21 cellular contexts compared by ENCODE assay signal in genomic region chrX:153955451-153955732, GRCh38. TPM values are rescaled to one million over a fixed set of nuclear protein-coding genes. Genes with fewer than 3 reads are reported as not detected.
DNase-seq lines count a peak whose midpoint lies in the region; ATAC-seq, FAIRE-seq and TF ChIP-seq lines count a peak whose summit lies in the region.
"Had no signal": no experiment of that assay in that cellular context is flagged by ENCODE, and none has a peak within 500 bp of the region (broad histone marks: within the 10 kb centered on the region; RNA-seq: fewer than 3 reads in every experiment).

No MANE protein-coding gene starts in this region.

- no TSS peak for BruUV-seq in K562 (replicated peaks; lab: Mats Ljungman, UMichigan)

- no peak overlapping the region for H3K9ac ChIP-seq in OCI-LY1 (ENCODE audit: low read length)
- H3K9ac ChIP-seq in K562 (ENCODE audit: insufficient read depth in 1 of 2, low read depth in 2 of 2, low read length in 2 of 2): peak overlapping the region in 1 of 2 experiments; percentile 17; a peak in 1 of 4 replicates

- DNase-seq in GM12891 (ENCODE audit: insufficient read length, low spot score) (no peak), K562 (ENCODE audit: extremely low read depth in 1 of 4, low spot score in 3 of 4) (no peak), progenitor cell of endocrine pancreas (ENCODE audit: low spot score, unreplicated experiment) (no peak), NCI-H146 (lab: John Stamatoyannopoulos, UW) (no peak)
- DNase-seq: AML-193, DMS79 treated with DMSO at 0.1 percent for 48 hours, H7, Kasumi-1, MG63, NCI-H1048, NCI-H1436, NCI-H2029 treated with DMSO at 0.1 percent for 48 hours, NCI-H2171, NCI-H526 treated with DMSO at 0.1 percent for 48 hours, Right ventricle myocardium superior had no signal

- H3K27me3 ChIP-seq in OCI-LY1 (ENCODE audit: insufficient read depth, low read length) (no peaks in the 10 kb centered on the region), K562 (ENCODE audit: control insufficient read depth in 2 of 2, insufficient read depth in 2 of 2, low read length in 2 of 2) (no peaks in the 10 kb centered on the region)
- H3K27me3 ChIP-seq: MG63 had no signal

- H3K27ac Mint-ChIP-seq in progenitor cell of endocrine pancreas: peak overlapping the region; percentile 45

- in situ Hi-C loops in K562 (cut with MboI): no loop called here

- H3K9me3 Mint-ChIP-seq in progenitor cell of endocrine pancreas (ENCODE audit: low read depth): no peaks in the 10 kb centered on the region
- H3K9me3 Mint-ChIP-seq: IgD-negative memory B cell had no signal

- H3K4me2 ChIP-seq in OCI-LY1 (ENCODE audit: low read length) (no peak overlapping the region), K562 (ENCODE audit: insufficient read depth, low read length) (no peak overlapping the region)

- peak; percentile 80 for FAIRE-seq in GM12891 (lab: Jason Lieb, UNC)
- FAIRE-seq in K562 (lab: Jason Lieb, UNC): no peak

- H3K4me1 Mint-ChIP-seq in progenitor cell of endocrine pancreas (ENCODE audit: low read depth): no peaks in the 10 kb centered on the region

- TF ChIP-seq CTCF in OCI-LY1 (IDR thresholded peaks at IDR 0.05; ENCODE audit: low read length) (no peak), K562 (IDR thresholded peaks at IDR 0.05 in 2 of 3, conservative IDR thresholded peaks at IDR 0.05 in 1 of 3; ENCODE audit: insufficient read depth in 2 of 3, low read depth in 1 of 3, low read length in 3 of 3) (no peak), progenitor cell of endocrine pancreas (IDR thresholded peaks at IDR 0.05; ENCODE audit: unreplicated experiment) (no peak)

- H3K9me2 ChIP-seq in OCI-LY1 (ENCODE audit: low read depth, low read length): no peaks in the 10 kb centered on the region

- CTCF ChIA-PET in K562 (lab: Yijun Ruan, JAX; ENCODE audit: low intra/inter-chr PET ratio): no interaction called here

- H2AFZ ChIP-seq in OCI-LY1 (ENCODE audit: low read length): no peak overlapping the region
- H2AFZ ChIP-seq in K562 (ENCODE audit: low read depth, low read length): no peak overlapping the region

- TF ChIP-seq POLR2A in GM12891 (IDR thresholded peaks at IDR 0.05; ENCODE audit: low read depth, low read length) (no peak), K562 (conservative IDR thresholded peaks at IDR 0.05) (no peak)

- no peaks in the 10 kb centered on the region for H3K4me1 ChIP-seq in OCI-LY1 (ENCODE audit: insufficient read depth, low read length, severe bottlenecking)
- peaks cover 0 to 30% of the 10 kb centered on the region in 2 experiments; a peak in 2 of 5 replicates for H3K4me1 ChIP-seq in K562 (replicated peaks in 1 of 2; ENCODE audit: control insufficient read depth in 2 of 2, insufficient read depth in 2 of 2, low read length in 2 of 2)

- 70% methylated on average over 4 of the region's 5 CpGs for whole genome bisulfite sequencing in K562 (ENCODE audit: insufficient coverage, low coverage, missing lambda C conversion rate)

- ATAC-seq in K562 (no peak), GM21723 (IDR thresholded peaks at IDR 0.05; ENCODE audit: unreplicated experiment) (no peak), HG02970 (IDR thresholded peaks at IDR 0.05; ENCODE audit: low FRiP score, unreplicated experiment) (no peak), HG03095 (IDR thresholded peaks at IDR 0.05; ENCODE audit: unreplicated experiment) (no peak)

- H3K36me3 Mint-ChIP-seq in progenitor cell of endocrine pancreas (ENCODE audit: insufficient read depth): peaks cover 27% of the 10 kb centered on the region

- no peak overlapping the region for H3K4me3 Mint-ChIP-seq in progenitor cell of endocrine pancreas (ENCODE audit: low read depth)
- H3K4me3 Mint-ChIP-seq: IgD-negative memory B cell had no signal

- H3K27ac ChIP-seq in OCI-LY1 (ENCODE audit: low read depth, low read length, poor library complexity, severe bottlenecking): peak overlapping the region; percentile 43
- no peak overlapping the region for H3K27ac ChIP-seq in K562 (ENCODE audit: extremely low read depth, low read depth, low read length)
- H3K27ac ChIP-seq: C4-2B had no signal

- H3K27me3 Mint-ChIP-seq in progenitor cell of endocrine pancreas: no peaks in the 10 kb centered on the region
- H3K27me3 Mint-ChIP-seq: IgD-negative memory B cell had no signal

- H3K36me3 ChIP-seq in OCI-LY1 (ENCODE audit: insufficient read depth, low read length) (peaks cover 97% of the 10 kb centered on the region), K562 (ENCODE audit: control insufficient read depth, insufficient read depth, low read length) (peaks cover 100% of the 10 kb centered on the region; the same call in 2 of the 3 replicates)

- H3K9me1 ChIP-seq in K562 (ENCODE audit: control insufficient read depth, insufficient read depth, low read length): no peaks in the 10 kb centered on the region

- intact Hi-C loops in K562 (cut with micrococcal nuclease): no loop called here

- no peak for TF ChIP-seq EP300 in K562 (IDR thresholded peaks at IDR 0.05; ENCODE audit: low read length)

- H3K4me3 ChIP-seq in OCI-LY1 (ENCODE audit: low read depth, low read length, poor library complexity, severe bottlenecking) (no peak overlapping the region), K562 (no peak overlapping the region)
- H3K4me3 ChIP-seq: MG63 had no signal

- POLR2A ChIA-PET in K562 (lab: Yijun Ruan, JAX): no interaction called here

- TF ChIP-seq RAD21 in K562 (CRISPR knock-in tag; conservative IDR thresholded peaks at IDR 0.05 in 1 of 2, IDR thresholded peaks at IDR 0.05 in 1 of 2): no peak

- H3K9me3 ChIP-seq in OCI-LY1 (ENCODE audit: low read length): no peaks in the 10 kb centered on the region
- no peaks in the 10 kb centered on the region for H3K9me3 ChIP-seq in K562 (replicated peaks; ENCODE audit: control insufficient read depth, insufficient read depth, low read depth, low read length)
- H3K9me3 ChIP-seq: MG63 had no signal

- no peaks in the 10 kb centered on the region for H3F3A ChIP-seq in OCI-LY1 (ENCODE audit: insufficient read depth, low read length)

- no peaks in the 10 kb centered on the region for H3K79me2 ChIP-seq in OCI-LY1 (ENCODE audit: insufficient read depth, low read length)
- peaks cover 9% of the 10 kb centered on the region; the same call in 2 of the 3 replicates for H3K79me2 ChIP-seq in K562 (ENCODE audit: control insufficient read depth, insufficient read depth, low read length)

- H4K20me1 ChIP-seq in OCI-LY1 (ENCODE audit: insufficient read depth, low read length) (no peaks in the 10 kb centered on the region), K562 (replicated peaks; ENCODE audit: control insufficient read depth, insufficient read depth, low read length) (no peaks in the 10 kb centered on the region)

RNA-seq across cellular contexts. Expression of gene RENBP, which starts 10.9 kb away (rescaled TPM):
- polyA plus RNA-seq in GM12891 (2012; ENCODE audit: low read depth, missing spikeins): 9.8 TPM
- total RNA-seq in K562 (2011; cell fraction: chromatin; rRNA removed; ENCODE audit: low replicate concordance): 14.9 and 45.4 TPM in 2 replicates
- total RNA-seq in K562 (2011; cell fraction: nucleolus; rRNA removed): 31.0 and 32.8 TPM in 2 replicates
- 15.7 and 24.1 TPM in 2 replicates for total RNA-seq in K562 (2011; cell fraction: nucleoplasm; rRNA removed)
- total RNA-seq in K562 (2014; rRNA removed): 8.4 and 9.5 TPM in 2 replicates
- 2.7 and 4.0 TPM in 2 replicates for total RNA-seq in K562 (2014; rRNA removed; fragmentation: Illumina TruSeq; extraction: Trizol)
- total RNA-seq in K562 (2015; rRNA removed; fragmentation: Illumina TruSeq; extraction: Trizol): 12.3 and 13.4 TPM in 2 replicates
- 9.6 and 14.8 TPM in 2 replicates for total RNA-seq in K562 (2021)
- polyA plus RNA-seq in K562 (2011; rRNA removed): 12.7 and 16.4 TPM in 2 replicates
- polyA plus RNA-seq in K562 (2011; cell fraction: cytosol; rRNA removed): 21.2 and 25.6 TPM in 2 replicates
- polyA plus RNA-seq in K562 (2011; cell fraction: nucleus; rRNA removed): 48.7 and 48.8 TPM in 2 replicates
- polyA plus RNA-seq in K562 (2012): 24.3 and 60.0 TPM in 2 replicates
- polyA plus RNA-seq in K562 (2014; fragmentation: Illumina TruSeq; extraction: Trizol): 5.6 and 7.3 TPM in 2 replicates
- under 1 TPM in 1 of 2 experiments, not detected in 1; 0.07 TPM for polyA plus RNA-seq in K562 (2014; fragmentation: Nextera tagmentation; extraction: Ambion mirVana)
- 11.1 and 11.6 TPM in 2 replicates for polyA plus RNA-seq in K562 (2014; rRNA removed)
- polyA minus RNA-seq in K562 (2011; rRNA and poly(A)+ RNA removed): 5.5 and 12.0 TPM in 2 replicates
- polyA minus RNA-seq in K562 (2011; cell fraction: cytosol; rRNA and poly(A)+ RNA removed): 7.0 and 13.6 TPM in 2 replicates
- 9.8 and 16.1 TPM in 2 replicates for polyA minus RNA-seq in K562 (2011; cell fraction: nucleus; rRNA and poly(A)+ RNA removed)
- total RNA-seq in progenitor cell of endocrine pancreas: 2.5 and 3.3 TPM in 2 replicates

RNA-seq across cellular contexts. Expression of gene HCFC1, which starts 16.2 kb away (rescaled TPM):
- polyA plus RNA-seq in GM12891 (2012; ENCODE audit: low read depth, missing spikeins): 21.1 TPM
- 39.3 and 72.5 TPM in 2 replicates for total RNA-seq in K562 (2011; cell fraction: chromatin; rRNA removed; ENCODE audit: low replicate concordance)
- 41.0 and 46.2 TPM in 2 replicates for total RNA-seq in K562 (2011; cell fraction: nucleolus; rRNA removed)
- 38.1 and 43.2 TPM in 2 replicates for total RNA-seq in K562 (2011; cell fraction: nucleoplasm; rRNA removed)
- total RNA-seq in K562 (2014; rRNA removed) (39.2 and 59.3 TPM in 2 replicates), K562 (2014; rRNA removed; fragmentation: Illumina TruSeq; extraction: Trizol) (9.1 and 10.3 TPM in 2 replicates), K562 (2015; rRNA removed; fragmentation: Illumina TruSeq; extraction: Trizol) (17.1 and 23.4 TPM in 2 replicates), K562 (2021) (121 and 133 TPM in 2 replicates), progenitor cell of endocrine pancreas (105 and 121 TPM in 2 replicates)
- polyA plus RNA-seq in K562 (2011; rRNA removed) (5.9 and 8.7 TPM in 2 replicates), K562 (2014; fragmentation: Illumina TruSeq; extraction: Trizol) (45.3 and 68.0 TPM in 2 replicates), K562 (2014; fragmentation: Nextera tagmentation; extraction: Ambion mirVana) (10 to 100 TPM in 1 of 2 experiments, 1 to 10 TPM in 1; 2.8 to 10.5 TPM), K562 (2014; rRNA removed) (44.8 and 45.2 TPM in 2 replicates)
- polyA plus RNA-seq in K562 (2011; cell fraction: cytosol; rRNA removed): 11.3 and 17.7 TPM in 2 replicates
- 39.1 and 51.6 TPM in 2 replicates for polyA plus RNA-seq in K562 (2011; cell fraction: nucleus; rRNA removed)
- 37.4 and 57.1 TPM in 2 replicates for polyA plus RNA-seq in K562 (2012)
- 4.5 and 6.6 TPM in 2 replicates for polyA minus RNA-seq in K562 (2011; rRNA and poly(A)+ RNA removed)
- polyA minus RNA-seq in K562 (2011; cell fraction: cytosol; rRNA and poly(A)+ RNA removed): 55.8 and 74.4 TPM in 2 replicates
- 14.8 and 15.6 TPM in 2 replicates for polyA minus RNA-seq in K562 (2011; cell fraction: nucleus; rRNA and poly(A)+ RNA removed)

RNA-seq across cellular contexts. Expression of gene TMEM187, which starts 17.2 kb away (rescaled TPM):
- polyA plus RNA-seq in GM12891 (2012; ENCODE audit: low read depth, missing spikeins): 1.6 TPM
- total RNA-seq in K562 (2011; cell fraction: chromatin; rRNA removed; ENCODE audit: low replicate concordance): 4.7 and 15.6 TPM in 2 replicates
- total RNA-seq in K562 (2011; cell fraction: nucleolus; rRNA removed): 17.4 and 21.8 TPM in 2 replicates
- 9.3 and 9.5 TPM in 2 replicates for total RNA-seq in K562 (2011; cell fraction: nucleoplasm; rRNA removed)
- total RNA-seq in K562 (2014; rRNA removed) (3.3 and 5.1 TPM in 2 replicates), K562 (2014; rRNA removed; fragmentation: Illumina TruSeq; extraction: Trizol) (0.93 and 1.2 TPM in 2 replicates), K562 (2015; rRNA removed; fragmentation: Illumina TruSeq; extraction: Trizol) (1.1 and 1.6 TPM in 2 replicates), K562 (2021) (6.4 and 8.5 TPM in 2 replicates), progenitor cell of endocrine pancreas (10.2 and 11.7 TPM in 2 replicates)
- polyA plus RNA-seq in K562 (2011; rRNA removed) (5.6 and 8.1 TPM in 2 replicates), K562 (2014; fragmentation: Illumina TruSeq; extraction: Trizol) (1.2 and 2.0 TPM in 2 replicates), K562 (2014; fragmentation: Nextera tagmentation; extraction: Ambion mirVana) (1 to 10 TPM in 1 of 2 experiments, under 1 TPM in 1; 0.13 to 1.1 TPM), K562 (2014; rRNA removed) (4.0 TPM in 2 replicates)
- polyA plus RNA-seq in K562 (2011; cell fraction: cytosol; rRNA removed): 12.5 and 24.6 TPM in 2 replicates
- polyA plus RNA-seq in K562 (2011; cell fraction: nucleus; rRNA removed): 6.3 and 6.4 TPM in 2 replicates
- 3.9 and 12.2 TPM in 2 replicates for polyA plus RNA-seq in K562 (2012)
- polyA minus RNA-seq in K562 (2011; rRNA and poly(A)+ RNA removed): 3.7 and 4.9 TPM in 2 replicates
- 5.6 and 6.4 TPM in 2 replicates for polyA minus RNA-seq in K562 (2011; cell fraction: cytosol; rRNA and poly(A)+ RNA removed)
- polyA minus RNA-seq in K562 (2011; cell fraction: nucleus; rRNA and poly(A)+ RNA removed): 1.3 and 1.8 TPM in 2 replicates

RNA-seq across cellular contexts. Expression of gene NAA10, which starts 20.6 kb away (rescaled TPM):
- 87.7 TPM for polyA plus RNA-seq in GM12891 (2012; ENCODE audit: low read depth, missing spikeins)
- 126 and 302 TPM in 2 replicates for total RNA-seq in K562 (2011; cell fraction: chromatin; rRNA removed; ENCODE audit: low replicate concordance)
- total RNA-seq in K562 (2011; cell fraction: nucleolus; rRNA removed): 207 and 213 TPM in 2 replicates
- total RNA-seq in K562 (2011; cell fraction: nucleoplasm; rRNA removed): 179 and 187 TPM in 2 replicates
- total RNA-seq in K562 (2014; rRNA removed): 152 and 196 TPM in 2 replicates
- total RNA-seq in K562 (2014; rRNA removed; fragmentation: Illumina TruSeq; extraction: Trizol): 101 and 103 TPM in 2 replicates
- 134 and 146 TPM in 2 replicates for total RNA-seq in K562 (2015; rRNA removed; fragmentation: Illumina TruSeq; extraction: Trizol)
- total RNA-seq in K562 (2021): 226 and 231 TPM in 2 replicates
- 105 and 117 TPM in 2 replicates for polyA plus RNA-seq in K562 (2011; rRNA removed)
- polyA plus RNA-seq in K562 (2011; cell fraction: cytosol; rRNA removed): 174 and 276 TPM in 2 replicates
- polyA plus RNA-seq in K562 (2011; cell fraction: nucleus; rRNA removed): 211 and 324 TPM in 2 replicates
- 177 and 213 TPM in 2 replicates for polyA plus RNA-seq in K562 (2012)
- polyA plus RNA-seq in K562 (2014; fragmentation: Illumina TruSeq; extraction: Trizol): 192 and 229 TPM in 2 replicates
- 10 to 100 TPM; 11.1 to 26.5 TPM for polyA plus RNA-seq in K562 (2014; fragmentation: Nextera tagmentation; extraction: Ambion mirVana)
- polyA plus RNA-seq in K562 (2014; rRNA removed): 250 and 277 TPM in 2 replicates
- 45.9 and 88.5 TPM in 2 replicates for polyA minus RNA-seq in K562 (2011; rRNA and poly(A)+ RNA removed)
- polyA minus RNA-seq in K562 (2011; cell fraction: cytosol; rRNA and poly(A)+ RNA removed): 72.1 and 79.8 TPM in 2 replicates
- polyA minus RNA-seq in K562 (2011; cell fraction: nucleus; rRNA and poly(A)+ RNA removed): 70.5 and 80.1 TPM in 2 replicates
- total RNA-seq in progenitor cell of endocrine pancreas: 85.3 and 86.3 TPM in 2 replicates

RNA-seq across cellular contexts. Expression of gene ARHGAP4, which starts 29.3 kb away (rescaled TPM):
- polyA plus RNA-seq in GM12891 (2012; ENCODE audit: low read depth, missing spikeins): 57.8 TPM
- 54.8 and 157 TPM in 2 replicates for total RNA-seq in K562 (2011; cell fraction: chromatin; rRNA removed; ENCODE audit: low replicate concordance)
- total RNA-seq in K562 (2011; cell fraction: nucleolus; rRNA removed): 105 and 155 TPM in 2 replicates
- 55.0 and 81.2 TPM in 2 replicates for total RNA-seq in K562 (2011; cell fraction: nucleoplasm; rRNA removed)
- total RNA-seq in K562 (2014; rRNA removed): 52.7 and 81.2 TPM in 2 replicates
- 3.1 and 5.5 TPM in 2 replicates for total RNA-seq in K562 (2014; rRNA removed; fragmentation: Illumina TruSeq; extraction: Trizol)
- total RNA-seq in K562 (2015; rRNA removed; fragmentation: Illumina TruSeq; extraction: Trizol): 32.7 and 36.8 TPM in 2 replicates
- total RNA-seq in K562 (2021): 70.5 and 81.8 TPM in 2 replicates
- 9.6 and 29.7 TPM in 2 replicates for polyA plus RNA-seq in K562 (2011; rRNA removed)
- polyA plus RNA-seq in K562 (2011; cell fraction: cytosol; rRNA removed): 21.0 and 26.6 TPM in 2 replicates
- 174 and 259 TPM in 2 replicates for polyA plus RNA-seq in K562 (2011; cell fraction: nucleus; rRNA removed)
- 59.1 and 135 TPM in 2 replicates for polyA plus RNA-seq in K562 (2012)
- 13.5 and 40.2 TPM in 2 replicates for polyA plus RNA-seq in K562 (2014; fragmentation: Illumina TruSeq; extraction: Trizol)
- polyA plus RNA-seq in K562 (2014; fragmentation: Nextera tagmentation; extraction: Ambion mirVana): 1 to 10 TPM in 1 of 2 experiments, under 1 TPM in 1; 0.30 to 1.7 TPM
- polyA plus RNA-seq in K562 (2014; rRNA removed): 63.7 and 77.8 TPM in 2 replicates
- polyA minus RNA-seq in K562 (2011; rRNA and poly(A)+ RNA removed): 3.6 and 6.7 TPM in 2 replicates
- 13.5 and 33.9 TPM in 2 replicates for polyA minus RNA-seq in K562 (2011; cell fraction: cytosol; rRNA and poly(A)+ RNA removed)
- 26.9 and 53.0 TPM in 2 replicates for polyA minus RNA-seq in K562 (2011; cell fraction: nucleus; rRNA and poly(A)+ RNA removed)
- total RNA-seq in progenitor cell of endocrine pancreas: 16.4 and 16.7 TPM in 2 replicates
